20 cellular contexts compared by ENCODE assay signal in the genomic region with DNA sequence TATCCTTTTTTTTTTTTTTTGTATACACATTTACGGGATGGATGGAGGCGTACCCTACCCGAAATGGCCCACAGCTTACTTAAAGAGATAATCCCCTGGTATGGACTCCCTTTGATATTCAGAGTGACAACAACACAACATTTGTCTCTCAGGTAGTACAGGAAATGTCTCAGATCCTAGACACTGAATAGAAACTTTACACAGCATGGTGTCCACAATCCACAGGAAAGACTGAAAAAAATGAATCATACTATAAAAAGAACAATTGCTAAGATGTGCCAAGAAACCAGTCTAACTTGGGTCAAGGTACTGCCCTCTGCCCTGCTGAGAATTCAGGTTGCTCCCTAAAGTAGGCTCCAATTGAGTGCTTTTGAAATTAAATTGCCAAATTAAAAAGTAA.
"Had no signal": no experiment of that assay in that cellular context is flagged by ENCODE, and none has a peak within 500 bp of the region (broad histone marks: within the 10 kb centered on the region; RNA-seq: fewer than 3 reads in every experiment).

No MANE protein-coding gene starts in this region.

- H3K36me3 ChIP-seq: MG63 had no signal

- H3K27me3 ChIP-seq: MG63 had no signal

- H3K4me3 ChIP-seq: MG63 had no signal

- ATAC-seq: Panc1 had no signal

- H3K9me3 ChIP-seq: MG63, SK-N-SH had no signal

- DNase-seq: KBM-7, MG63, NCI-H1092, NCI-H1105 treated with DMSO at 0.1 percent for 48 hours, NCI-H1417 treated with DMSO at 0.1 percent for 48 hours, NCI-H146, NCI-H1694 treated with DMSO at 0.1 percent for 48 hours, NCI-H1930, NCI-H2081, NCI-H2107, NCI-H2227 treated with DMSO at 0.1 percent for 48 hours, NCI-H524, NCI-H69, NCI-H774, SHP77, SK-N-SH, SW 1271 had no signal

- H3K27ac ChIP-seq: HL-60, RWPE1 had no signal

- H3K4me2 ChIP-seq: SK-N-SH had no signal

- H3K9ac ChIP-seq: SK-N-SH had no signal
